11 cellular contexts compared by ENCODE assay signal in the genomic region with DNA sequence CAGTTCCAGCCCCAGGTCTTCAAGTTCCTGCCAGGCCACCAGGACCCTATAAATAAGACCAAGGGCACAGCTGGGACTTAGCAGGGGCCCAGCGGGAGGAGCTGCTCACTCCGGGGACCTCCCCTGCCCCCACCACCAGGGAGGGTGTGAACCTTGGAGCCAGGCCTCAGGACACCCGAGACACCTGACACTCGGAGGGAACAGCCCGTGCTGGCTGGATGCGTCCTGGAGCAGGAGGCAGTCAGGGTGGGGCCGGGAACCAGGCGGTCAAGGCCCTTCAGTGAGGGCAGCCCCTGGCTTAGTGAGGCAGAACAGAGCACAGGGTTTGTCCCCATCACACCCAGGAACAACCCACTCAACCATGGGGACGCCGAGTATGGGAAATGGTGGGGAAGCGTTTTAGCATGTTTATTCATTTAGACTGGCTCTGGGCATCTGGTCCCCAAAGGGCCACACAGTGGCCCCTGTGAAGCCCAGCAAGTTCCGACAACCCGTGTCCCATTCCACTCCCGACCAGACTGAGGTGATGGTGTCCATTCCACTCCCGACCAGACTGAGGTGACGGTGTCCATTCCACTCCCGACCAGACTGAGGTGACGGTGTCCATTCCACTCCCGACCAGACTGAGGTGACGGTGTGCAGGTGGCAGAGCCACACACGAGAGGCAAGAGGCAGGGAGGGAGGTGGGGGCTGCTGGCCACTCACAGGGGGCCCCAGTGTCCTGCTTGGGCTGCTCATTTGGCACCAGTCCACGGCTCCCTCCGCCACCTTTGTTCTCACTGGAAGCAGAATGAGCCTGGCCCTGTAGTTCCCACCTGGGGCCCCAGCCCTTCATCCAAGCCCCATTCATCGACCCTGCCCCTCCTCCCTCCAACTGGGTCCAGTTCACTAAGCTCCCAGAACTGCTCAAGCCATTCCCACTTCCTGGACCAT. TPM values are rescaled to one million over a fixed set of nuclear protein-coding genes. Genes with fewer than 3 reads are reported as not detected.
A peak's percentile ranks its signal among the peaks of the same experiment; 100 is the strongest.
DNase-seq lines count a peak whose midpoint lies in the region; ATAC-seq, FAIRE-seq and TF ChIP-seq lines count a peak whose summit lies in the region.
"Had no signal": no experiment of that assay in that cellular context is flagged by ENCODE, and none has a peak within 500 bp of the region (broad histone marks: within the 10 kb centered on the region; RNA-seq: fewer than 3 reads in every experiment).

No MANE protein-coding gene starts in this region.

- POLR2A ChIA-PET in A549 (lab: Yijun Ruan, JAX): interaction anchor here (0.6 to 4.5 kb wide), 2 partner anchors 20 to 23 kb away, joined by 3 to 98 read pairs; a partner anchor contains a TSS
- POLR2A ChIA-PET in HEK293 (lab: Yijun Ruan, JAX): interaction anchor here (0.6 to 7.7 kb wide), 4 partner anchors 15 to 575 kb away, joined by 8 to 231 read pairs (median 78); a partner anchor contains a TSS

- no peak for ATAC-seq in A549
- no peak for ATAC-seq in GM21576 (IDR thresholded peaks at IDR 0.05; ENCODE audit: unreplicated experiment)

- WGBS in A549 (ENCODE audit: missing lambda C conversion rate): 81% methylated on average over 11 of the region's 24 CpGs
- WGBS in esophagus, 2 donors: 46 to 47% methylated on average over 24 of the region's 24 CpGs

- TF ChIP-seq CTCF in A549 (IDR thresholded peaks at IDR 0.05) (no peak), HEK293 (tag by site-specific recombination; IDR thresholded peaks at IDR 0.05) (peak; percentile 51), neutrophil (IDR thresholded peaks at IDR 0.05) (no peak), GM20000 (IDR thresholded peaks at IDR 0.05; ENCODE audit: extremely low read depth, missing control alignments) (no peak), MM.1S (IDR thresholded peaks at IDR 0.05; ENCODE audit: low read length) (no peak)

- no peak overlapping the region for H3K9ac ChIP-seq in MM.1S (ENCODE audit: low read length)

- no peak overlapping the region for H3K4me3 ChIP-seq in A549
- no peak overlapping the region for H3K4me3 ChIP-seq in HEK293 (ENCODE audit: low read depth, low read length)
- peak overlapping the region in 1 of 2 donors; percentile 5 for H3K4me3 ChIP-seq in esophagus (ENCODE audit: low read depth in 1 of 2, low read length in 2 of 2)
- H3K4me3 ChIP-seq in neutrophil (ENCODE audit: low read depth in 1 of 2, low read length in 1 of 2): no peak overlapping the region
- H3K4me3 ChIP-seq in MM.1S (ENCODE audit: low read length): no peak overlapping the region

- H3K27me3 ChIP-seq in esophagus (ENCODE audit: control insufficient read depth in 1 of 2, insufficient read depth in 2 of 2, low read length in 2 of 2): no peaks in the 10 kb centered on the region
- no peaks in the 10 kb centered on the region for H3K27me3 ChIP-seq in neutrophil
- no peaks in the 10 kb centered on the region for H3K27me3 ChIP-seq in MM.1S (replicated peaks; ENCODE audit: insufficient read depth, low read length)

- no peaks in the 10 kb centered on the region for H4K20me1 ChIP-seq in MM.1S (ENCODE audit: insufficient read depth, low read length)

- H3K27ac ChIP-seq in A549 (peak overlapping the region; percentile 76 to 91; a peak in 4 of 6 replicates), HEK293 (ENCODE audit: extremely low read depth, low read depth, low read length) (no peak overlapping the region), esophagus (ENCODE audit: low read depth in 2 of 2, low read length in 1 of 2) (peak overlapping the region; percentile 88 to 96), neutrophil (peak overlapping the region; percentile 85), MM.1S (ENCODE audit: low read length) (no peak overlapping the region)

- DNase-seq in A549 (ENCODE audit: low read depth in 1 of 2, low spot score in 1 of 2) (no peak), GM20000 (ENCODE audit: low spot score) (no peak), UCSD-AML1 (lab: John Stamatoyannopoulos, UW; ENCODE audit: unreplicated experiment) (no peak), MM.1S (no peak)
- DNase-seq: effector CD4-positive, alpha-beta T cell; kidney glomerular epithelial cell; SIG-M5 had no signal

- TF ChIP-seq EP300 in A549 (IDR thresholded peaks at IDR 0.05): no peak

- H3K9me2 ChIP-seq in MM.1S (replicated peaks; ENCODE audit: insufficient read depth, low read length): no peaks in the 10 kb centered on the region

- H3K4me2 ChIP-seq in A549: peak overlapping the region; percentile 86; the same call in 2 of the 3 replicates
- no peak overlapping the region for H3K4me2 ChIP-seq in MM.1S (ENCODE audit: low read depth, low read length)

- peaks cover 28% of the 10 kb centered on the region for H3F3A ChIP-seq in MM.1S (ENCODE audit: insufficient read depth, low read length)

- H3K4me1 ChIP-seq in A549 (peaks cover 51% of the 10 kb centered on the region), HEK293 (ENCODE audit: control insufficient read depth, insufficient read depth, low read length) (peaks cover 5% of the 10 kb centered on the region), esophagus (ENCODE audit: control insufficient read depth in 2 of 2, insufficient read depth in 2 of 2, low read length in 1 of 2) (peaks cover 5 to 27% of the 10 kb centered on the region in 2 donors), neutrophil (ENCODE audit: control insufficient read depth in 1 of 2, insufficient read depth in 1 of 2, low read depth in 1 of 2, low read length in 1 of 2) (peaks cover 46 to 54% of the 10 kb centered on the region in 2 experiments), MM.1S (ENCODE audit: low read length) (peaks cover 21% of the 10 kb centered on the region)

- no peak for TF ChIP-seq POLR2A in A549 (IDR thresholded peaks at IDR 0.05; ENCODE audit: low read length)

- no peaks in the 10 kb centered on the region for H3K9me3 ChIP-seq in A549
- H3K9me3 ChIP-seq in HEK293 (ENCODE audit: control insufficient read depth, insufficient read depth, low read depth, low read length): no peaks in the 10 kb centered on the region
- H3K9me3 ChIP-seq in esophagus (ENCODE audit: control insufficient read depth in 2 of 2, insufficient read depth in 1 of 2, low read depth in 1 of 2, low read length in 1 of 2): no peaks in the 10 kb centered on the region
- H3K9me3 ChIP-seq in neutrophil: no peaks in the 10 kb centered on the region
- no peaks in the 10 kb centered on the region for H3K9me3 ChIP-seq in MM.1S (replicated peaks; ENCODE audit: insufficient read depth, low read length)

- CTCF ChIA-PET in A549 (lab: Yijun Ruan, JAX) (interaction anchor here (0.5 to 7.5 kb wide), 3 partner anchors 15 to 41 kb away, joined by 3 to 500 read pairs (median 39); a partner anchor contains a TSS), HEK293 (lab: Yijun Ruan, JAX) (interaction anchor here (0.6 to 5.5 kb wide), 3 partner anchors 18 to 125 kb away, joined by 3 to 299 read pairs (median 3); a partner anchor contains a TSS)

- peaks cover 0 to 12% of the 10 kb centered on the region in 2 experiments; a peak in 1 of 3 replicates for H3K36me3 ChIP-seq in HEK293 (ENCODE audit: control insufficient read depth in 2 of 2, insufficient read depth in 1 of 2, low read length in 2 of 2)
- H3K36me3 ChIP-seq in esophagus (ENCODE audit: control insufficient read depth in 2 of 2, insufficient read depth in 2 of 2, low read length in 1 of 2): no peaks in the 10 kb centered on the region
- H3K36me3 ChIP-seq in neutrophil: peaks cover 14% of the 10 kb centered on the region
- H3K36me3 ChIP-seq in MM.1S (replicated peaks; ENCODE audit: insufficient read depth, low read length): no peaks in the 10 kb centered on the region

- no peak overlapping the region for H2AFZ ChIP-seq in MM.1S (ENCODE audit: low read length)

- H3K79me2 ChIP-seq in MM.1S (ENCODE audit: low read length): peaks cover 42% of the 10 kb centered on the region

- no peak for FAIRE-seq in A549 (lab: Jason Lieb, UNC)

- TF ChIP-seq RAD21 in A549 (conservative IDR thresholded peaks at IDR 0.05 in 1 of 2, IDR thresholded peaks at IDR 0.05 in 1 of 2): no peak

TF ChIP-seq in A549, 52 proteins besides CTCF, POLR2A, EP300 and RAD21 (continues in another document):
- TF ChIP-seq SMC3 (IDR thresholded peaks at IDR 0.05) (no peak), RARB (CRISPR knock-in tag; IDR thresholded peaks at IDR 0.05) (no peak)

TF ChIP-seq in HEK293, 187 proteins besides CTCF, POLR2A, EP300 and RAD21 (continues in another document):
- TF ChIP-seq GFI1B (tag by site-specific recombination; IDR thresholded peaks at IDR 0.05): no peak

RNA-seq across cellular contexts. Expression of a gene that starts 2.2 kb away (rescaled TPM):
- 9.1 and 11.8 TPM in 2 replicates for polyA plus RNA-seq in A549 (2011; rRNA removed)
- polyA plus RNA-seq in A549 (2012; cell fraction: cytosol; rRNA removed): 17.7 and 27.8 TPM in 2 replicates
- 45.7 and 73.9 TPM in 2 replicates for polyA plus RNA-seq in A549 (2012; cell fraction: nucleus; rRNA removed)
- polyA plus RNA-seq in A549 (2017; fragmentation: RNase III; extraction: RNeasy Plus Mini Kit Qiagen cat#74134 plus additional on column Dnase treatment): 27.7 to 33.4 TPM (median 31.4 TPM) in 3 replicates
- polyA minus RNA-seq in A549 (2011; rRNA and poly(A)+ RNA removed): 23.7 and 25.2 TPM in 2 replicates
- polyA plus RNA-seq in esophagus: 10 to 100 TPM; 36.4 to 38.7 TPM

RNA-seq across cellular contexts. Expression of a gene that starts 4.6 kb away (rescaled TPM):
- 18.5 and 28.7 TPM in 2 replicates for polyA plus RNA-seq in A549 (2011; rRNA removed)
- 158 and 210 TPM in 2 replicates for polyA plus RNA-seq in A549 (2012; cell fraction: cytosol; rRNA removed)
- 114 and 225 TPM in 2 replicates for polyA plus RNA-seq in A549 (2012; cell fraction: nucleus; rRNA removed)
- 96.9 to 101 TPM (median 99.7 TPM) in 3 replicates for polyA plus RNA-seq in A549 (2017; fragmentation: RNase III; extraction: RNeasy Plus Mini Kit Qiagen cat#74134 plus additional on column Dnase treatment)
- polyA minus RNA-seq in A549 (2011; rRNA and poly(A)+ RNA removed): 12.4 and 18.2 TPM in 2 replicates
- polyA plus RNA-seq in esophagus: 100 to 1,000 TPM; 234 to 289 TPM

RNA-seq across cellular contexts. Expression of a gene that starts 8.3 kb away (rescaled TPM):
- 0.19 and 0.30 TPM in 2 replicates for polyA plus RNA-seq in A549 (2011; rRNA removed)
- polyA plus RNA-seq in A549 (2012; cell fraction: cytosol; rRNA removed): 1.3 and 2.3 TPM in 2 replicates
- 4.5 and 8.2 TPM in 2 replicates for polyA plus RNA-seq in A549 (2012; cell fraction: nucleus; rRNA removed)
- 1.7 to 2.0 TPM (median 1.9 TPM) in 3 replicates for polyA plus RNA-seq in A549 (2017; fragmentation: RNase III; extraction: RNeasy Plus Mini Kit Qiagen cat#74134 plus additional on column Dnase treatment)
- 0.21 and 0.24 TPM in 2 replicates for polyA minus RNA-seq in A549 (2011; rRNA and poly(A)+ RNA removed)
- polyA plus RNA-seq in esophagus: 1 to 10 TPM in 1 of 2 donors, under 1 TPM in 1; 0.95 to 1.3 TPM

RNA-seq across cellular contexts. Expression of a gene that starts 23.0 kb away (rescaled TPM):
- polyA plus RNA-seq in A549 (2011; rRNA removed) (92.4 and 151 TPM in 2 replicates), A549 (2017; fragmentation: RNase III; extraction: RNeasy Plus Mini Kit Qiagen cat#74134 plus additional on column Dnase treatment) (178 to 201 TPM (median 189 TPM) in 3 replicates), esophagus (100 to 1,000 TPM; 231 to 265 TPM)
- polyA plus RNA-seq in A549 (2012; cell fraction: cytosol; rRNA removed): 111 and 147 TPM in 2 replicates
- polyA plus RNA-seq in A549 (2012; cell fraction: nucleus; rRNA removed): 246 and 410 TPM in 2 replicates
- 38.3 and 44.0 TPM in 2 replicates for polyA minus RNA-seq in A549 (2011; rRNA and poly(A)+ RNA removed)

RNA-seq across cellular contexts. Expression of a gene that starts 29.2 kb away (rescaled TPM):
- polyA plus RNA-seq in A549 (2011; rRNA removed) (22.7 and 24.8 TPM in 2 replicates), A549 (2017; fragmentation: RNase III; extraction: RNeasy Plus Mini Kit Qiagen cat#74134 plus additional on column Dnase treatment) (35.6 to 37.6 TPM (median 37.1 TPM) in 3 replicates), esophagus (10 to 100 TPM; 45.8 to 46.7 TPM)
- polyA plus RNA-seq in A549 (2012; cell fraction: cytosol; rRNA removed): 96.5 and 113 TPM in 2 replicates
- 61.6 and 78.1 TPM in 2 replicates for polyA plus RNA-seq in A549 (2012; cell fraction: nucleus; rRNA removed)
- polyA minus RNA-seq in A549 (2011; rRNA and poly(A)+ RNA removed): 5.3 and 6.7 TPM in 2 replicates

Comparison
In these comparisons a context has a peak if more than half of its experiments do, and no peak if none do; other contexts are left out.
1. H3K27ac ChIP-seq: peak in A549 (2 of 2), esophagus (2 of 2) and neutrophil (single experiment); none in HEK293 (single experiment) and MM.1S (single experiment).